Comparison of ENCODE assay signal across 1 cellular context in genomic region chr4:183444149-183444952, GRCh38.
TF ChIP-seq lines count a peak whose summit lies in the region.

Gene CDKN2AIP (plus strand): TSS chr4:183444636. CDS start chr4:183444798, 162 bp downstream.

TF ChIP-seq in HepG2, 621 proteins besides CTCF, POLR2A, EP300 and RAD21 (continued from another document and continues in another):
- TF ChIP-seq TRIM22 (IDR thresholded peaks at IDR 0.05) (no peak), ZNF605 (CRISPR knock-in tag; IDR thresholded peaks at IDR 0.05) (peak; percentile 11), RBM22 (optimal IDR thresholded peaks at IDR 0.05; ENCODE audit: low read length) (no peak), E2F5 (CRISPR knock-in tag; conservative IDR thresholded peaks at IDR 0.05) (no peak; the same call in none of the 2 replicates), RFX5 (IDR thresholded peaks at IDR 0.05; ENCODE audit: low read depth, low read length) (0 out of 2 replicates have a peak, but pooled peaks have one; percentile 35), ZNF781 (CRISPR knock-in tag; IDR thresholded peaks at IDR 0.05; ENCODE audit: borderline replicate concordance, not compliant biosample characterization) (peak; percentile 81), ZNF280B (CRISPR knock-in tag; IDR thresholded peaks at IDR 0.05; ENCODE audit: borderline replicate concordance) (peak; percentile 42; the same call in 1 of the 2 replicates), ARNT2 (CRISPR knock-in tag; IDR thresholded peaks at IDR 0.05; ENCODE audit: low read depth) (peak; percentile 64; the same call in 1 of the 2 replicates), ZNF784 (CRISPR knock-in tag; IDR thresholded peaks at IDR 0.05; ENCODE audit: borderline replicate concordance) (no peak), HOXA9 (CRISPR knock-in tag; IDR thresholded peaks at IDR 0.05; ENCODE audit: borderline replicate concordance) (peak; percentile 71; the same call in 1 of the 2 replicates), HMGXB3 (CRISPR knock-in tag; IDR thresholded peaks at IDR 0.05; ENCODE audit: borderline replicate concordance) (peak; percentile 50; the same call in 1 of the 2 replicates), KLF9 (CRISPR knock-in tag; IDR thresholded peaks at IDR 0.05; ENCODE audit: low read depth) (no peak), ATF6 (CRISPR knock-in tag; conservative IDR thresholded peaks at IDR 0.05) (no peak), ATAD3A (CRISPR knock-in tag; IDR thresholded peaks at IDR 0.05) (no peak), KMT2A (CRISPR knock-in tag; IDR thresholded peaks at IDR 0.05) (peak; percentile 94), NR2C2 (CRISPR knock-in tag; IDR thresholded peaks at IDR 0.05; ENCODE audit: borderline replicate concordance) (peak; percentile 81; the same call in 1 of the 2 replicates), MED1 (CRISPR knock-in tag; IDR thresholded peaks at IDR 0.05) (peak; percentile 53), ZBTB4 (CRISPR knock-in tag; IDR thresholded peaks at IDR 0.05; ENCODE audit: borderline replicate concordance) (0 out of 2 replicates have a peak, but pooled peaks have one; percentile 6), TEAD2 (CRISPR knock-in tag; IDR thresholded peaks at IDR 0.05) (0 out of 2 replicates have a peak, but pooled peaks have one; percentile 25), ZBTB3 (CRISPR knock-in tag; IDR thresholded peaks at IDR 0.05; ENCODE audit: borderline replicate concordance, low read depth) (peak; percentile 88; the same call in 1 of the 2 replicates), NR2F6 (IDR thresholded peaks at IDR 0.05) (no peak), NR2F6 (CRISPR knock-in tag; IDR thresholded peaks at IDR 0.05) (no peak; the same call in 1 of the 2 replicates), SNAPC2 (CRISPR knock-in tag; IDR thresholded peaks at IDR 0.05) (no peak; the same call in 1 of the 2 replicates), JUN (CRISPR knock-in tag; IDR thresholded peaks at IDR 0.05) (peak; percentile 11; the same call in 1 of the 2 replicates), ZNF281 (CRISPR knock-in tag; IDR thresholded peaks at IDR 0.05; ENCODE audit: borderline replicate concordance) (peak; percentile 47; the same call in 1 of the 2 replicates), ZBTB37 (CRISPR knock-in tag; IDR thresholded peaks at IDR 0.05) (no peak), ZNF335 (CRISPR knock-in tag; IDR thresholded peaks at IDR 0.05) (no peak), POGZ (CRISPR knock-in tag; IDR thresholded peaks at IDR 0.05) (no peak), ZNF670 (CRISPR knock-in tag; IDR thresholded peaks at IDR 0.05; ENCODE audit: borderline replicate concordance) (peak; percentile 67; the same call in 1 of the 2 replicates), E2F2 (CRISPR knock-in tag; IDR thresholded peaks at IDR 0.05; ENCODE audit: borderline replicate concordance) (no peak; the same call in 1 of the 2 replicates), GATAD1 (CRISPR knock-in tag; IDR thresholded peaks at IDR 0.05) (peak; percentile 71), NCOR1 (IDR thresholded peaks at IDR 0.05; ENCODE audit: borderline replicate concordance, low read length) (peak; percentile 87), IRF9 (CRISPR knock-in tag; IDR thresholded peaks at IDR 0.05; ENCODE audit: borderline replicate concordance) (no peak)
